25 cellular contexts compared by ENCODE assay signal in the genomic region with DNA sequence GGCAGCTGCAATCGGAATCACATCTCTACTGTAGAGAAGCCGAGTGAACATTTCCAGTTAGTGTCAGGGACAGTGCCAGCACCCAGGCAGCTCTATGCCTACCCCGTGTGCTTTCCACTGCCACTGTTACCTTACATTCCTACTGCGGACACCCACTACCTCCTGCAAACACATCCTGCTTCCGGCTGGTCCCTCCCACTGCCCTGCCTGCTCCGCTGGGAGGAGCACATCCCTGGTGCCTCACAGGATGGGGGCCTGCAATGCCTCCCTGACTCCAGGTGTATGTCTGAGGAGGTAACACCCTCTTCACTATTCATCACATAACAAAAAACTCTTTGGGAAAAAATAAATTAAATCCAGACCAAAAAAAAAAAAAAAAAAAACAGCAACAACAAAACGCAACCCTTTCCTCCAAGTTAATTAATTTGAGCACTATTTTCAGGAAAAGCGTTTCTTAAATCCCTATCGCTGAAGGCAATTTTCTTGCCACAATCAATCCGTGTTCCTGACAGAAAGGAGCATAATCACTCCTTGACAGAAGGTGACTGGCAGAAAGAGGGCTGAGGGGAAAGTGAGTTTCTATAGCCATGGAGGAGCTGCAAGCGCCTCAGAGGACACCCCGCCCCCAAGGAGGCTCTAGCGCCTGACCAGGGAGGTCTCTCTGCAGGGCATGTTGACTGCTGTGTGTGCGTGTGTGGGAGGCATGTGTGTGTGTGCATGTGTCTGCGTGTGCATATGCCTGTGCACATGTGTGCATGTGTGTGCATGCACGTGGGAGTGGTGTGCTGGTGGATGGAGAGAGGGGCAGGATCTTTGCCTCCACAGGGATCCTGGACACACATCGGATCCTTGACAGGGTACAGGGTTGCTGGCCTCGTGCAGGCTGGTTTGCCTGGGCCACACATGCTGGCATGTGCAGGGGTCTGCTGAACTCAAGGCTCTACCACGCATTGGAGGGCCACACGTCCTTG.
"Had no signal": no experiment of that assay in that cellular context is flagged by ENCODE, and none has a peak within 500 bp of the region (broad histone marks: within the 10 kb centered on the region; RNA-seq: fewer than 3 reads in every experiment).

No MANE protein-coding gene starts in this region.

- H3K4me3 Mint-ChIP-seq: activated CD4-positive, alpha-beta T cell treated with anti-CD3 and anti-CD28 coated beads, Interleukin-2, amount 10 ng/mL, durations not matched to agents 7 days and 5 days; activated CD8-positive, alpha-beta T cell treated with anti-CD3 and anti-CD28 coated beads for 36 hours; activated T-cell treated with anti-CD3 and anti-CD28 coated beads, Interleukin-2, amount 50 U/mL, for 4 hours; central memory CD8-positive, alpha-beta T cell; dendritic cell treated with granulocyte-macrophage colony-stimulating factor and Interleukin-4, amounts not matched to agents 40 ng/mL and 50 ng/mL, for 4 days; immature natural killer cell; naive thymus-derived CD4-positive, alpha-beta T cell; stimulated activated naive CD8-positive, alpha-beta T cell treated with anti-CD3 and anti-CD28 coated beads, Interleukin-15, amount 100 ng/mL, for 72 hours; T-helper 1 cell treated with Interleukin-12 subunit alpha and Interleukin-12 subunit beta and Interleukin-4 antibody, amounts not matched to agents 30 μg/mL and 1 μg/mL, for 36 hours; type B pancreatic cell had no signal

- H3K4me1 Mint-ChIP-seq: activated CD4-positive, alpha-beta T cell treated with anti-CD3 and anti-CD28 coated beads, Interleukin-2, amount 10 ng/mL, durations not matched to agents 7 days and 5 days; central memory CD8-positive, alpha-beta T cell; immature natural killer cell; stimulated activated naive CD8-positive, alpha-beta T cell treated with anti-CD3 and anti-CD28 coated beads, Interleukin-15, amount 100 ng/mL, for 72 hours had no signal

- H3K27ac Mint-ChIP-seq: activated CD4-positive, alpha-beta T cell treated with anti-CD3 and anti-CD28 coated beads, Interleukin-2, amount 10 ng/mL, durations not matched to agents 7 days and 5 days; activated CD8-positive, alpha-beta T cell treated with anti-CD3 and anti-CD28 coated beads for 36 hours; activated naive CD4-positive, alpha-beta T cell treated with anti-CD3 and anti-CD28 coated beads, Interleukin-2, amount 50 U/mL, for 72 hours; activated T-helper 2 cell treated with anti-CD3 and anti-CD28 coated beads, Interferon-gamma antibody, Interleukin-2, Interleukin-4, amounts not matched to agents 10 μg/mL and 5 μg/mL and 100 μg/mL, durations not matched to agents 14 hours and 24 hours and 36 hours; dendritic cell treated with granulocyte-macrophage colony-stimulating factor and Interleukin-4, amounts not matched to agents 40 ng/mL and 50 ng/mL, for 4 days; immature natural killer cell; naive thymus-derived CD4-positive, alpha-beta T cell; T-helper 1 cell treated with Interleukin-12 subunit alpha and Interleukin-12 subunit beta and Interleukin-4 antibody, amounts not matched to agents 30 μg/mL and 1 μg/mL, for 36 hours; type B pancreatic cell had no signal

- H3K9me3 Mint-ChIP-seq: activated CD4-positive, alpha-beta T cell treated with anti-CD3 and anti-CD28 coated beads, Interleukin-2, amount 10 ng/mL, durations not matched to agents 7 days and 5 days; activated CD8-positive, alpha-beta T cell treated with anti-CD3 and anti-CD28 coated beads for 36 hours; activated T-cell treated with anti-CD3 and anti-CD28 coated beads, Interleukin-2, amount 50 U/mL, for 4 hours; activated T-helper 2 cell treated with anti-CD3 and anti-CD28 coated beads, Interferon-gamma antibody, Interleukin-2, Interleukin-4, amounts not matched to agents 10 μg/mL and 5 μg/mL and 100 μg/mL, durations not matched to agents 14 hours and 24 hours and 36 hours; central memory CD8-positive, alpha-beta T cell; dendritic cell treated with granulocyte-macrophage colony-stimulating factor and Interleukin-4, amounts not matched to agents 40 ng/mL and 50 ng/mL, for 4 days; T-helper 1 cell treated with Interleukin-12 subunit alpha and Interleukin-12 subunit beta and Interleukin-4 antibody, amounts not matched to agents 30 μg/mL and 1 μg/mL, for 36 hours; type B pancreatic cell had no signal

- ATAC-seq: activated CD8-positive, alpha-beta T cell treated with anti-CD3 and anti-CD28 coated beads for 36 hours; activated naive CD4-positive, alpha-beta T cell treated with anti-CD3 and anti-CD28 coated beads, Interleukin-2, amount 50 U/mL, for 72 hours; activated T-cell treated with anti-CD3 and anti-CD28 coated beads, Interleukin-2, amount 50 U/mL, for 4 hours; left colon; naive thymus-derived CD4-positive, alpha-beta T cell; sciatic nerve; stimulated activated naive CD8-positive, alpha-beta T cell treated with anti-CD3 and anti-CD28 coated beads, Interleukin-15, amount 100 ng/mL, for 72 hours had no signal

- H3K27me3 Mint-ChIP-seq: activated CD4-positive, alpha-beta T cell treated with anti-CD3 and anti-CD28 coated beads, Interleukin-2, amount 10 ng/mL, durations not matched to agents 7 days and 5 days; activated CD8-positive, alpha-beta T cell treated with anti-CD3 and anti-CD28 coated beads for 36 hours; central memory CD8-positive, alpha-beta T cell; dendritic cell treated with granulocyte-macrophage colony-stimulating factor and Interleukin-4, amounts not matched to agents 40 ng/mL and 50 ng/mL, for 4 days had no signal

- H3K36me3 Mint-ChIP-seq: activated naive CD4-positive, alpha-beta T cell treated with anti-CD3 and anti-CD28 coated beads, Interleukin-2, amount 50 U/mL, for 72 hours; immature natural killer cell; naive thymus-derived CD4-positive, alpha-beta T cell; type B pancreatic cell had no signal

- DNase-seq: activated CD4-positive, alpha-beta T cell treated with anti-CD3 and anti-CD28 coated beads for 1 hour; activated CD4-positive, alpha-beta T cell treated with anti-CD3 and anti-CD28 coated beads, Interleukin-2, amount 10 ng/mL, durations not matched to agents 7 days and 5 days; activated CD8-positive, alpha-beta T cell treated with anti-CD3 and anti-CD28 coated beads for 36 hours; activated T-cell treated with anti-CD3 and anti-CD28 coated beads, Interleukin-2, amount 50 U/mL, for 4 hours; effector CD4-positive, alpha-beta T cell; esophagus squamous epithelium; foreskin melanocyte; immature natural killer cell; kidney; left colon; midbrain; naive thymus-derived CD4-positive, alpha-beta T cell; stimulated activated CD4-positive, alpha-beta T cell treated with anti-CD3 and anti-CD28 coated beads, Interleukin-12 subunit alpha, Interleukin-12 subunit beta, amount 100 ng/mL, for 4 hours; stimulated activated CD4-positive, alpha-beta T cell treated with anti-CD3 and anti-CD28 coated beads, Interleukin-4, amount 100 ng/mL, for 1 hour; stimulated activated naive CD8-positive, alpha-beta T cell treated with anti-CD3 and anti-CD28 coated beads, Interleukin-15, amount 100 ng/mL, for 72 hours; substantia nigra; SW 1271; T-helper 9 cell had no signal
